ENCODE assay signal across 1 cellular context in genomic region chr22:38327396-38327795, GRCh38.
TF ChIP-seq lines count a peak whose summit lies in the region.

No MANE protein-coding gene starts in this region.

TF ChIP-seq in H1, 55 proteins besides CTCF, POLR2A, EP300 and RAD21:
- no peak for TF ChIP-seq SP2 (IDR thresholded peaks at IDR 0.05; ENCODE audit: low read length)
- TF ChIP-seq TCF12 (IDR thresholded peaks at IDR 0.05; ENCODE audit: low read depth, low read length) = no peak
- TF ChIP-seq CBX8 (IDR thresholded peaks at IDR 0.05; ENCODE audit: borderline replicate concordance, low read depth, low read length) = no peak
- TF ChIP-seq MAX (IDR thresholded peaks at IDR 0.05) = no peak
- no peak for TF ChIP-seq RFX5 (IDR thresholded peaks at IDR 0.05; ENCODE audit: borderline replicate concordance, low read depth, low read length)
- TF ChIP-seq POLR2AphosphoS5 (IDR thresholded peaks at IDR 0.05; ENCODE audit: low read depth, low read length) = no peak
- no peak for TF ChIP-seq YY1 (IDR thresholded peaks at IDR 0.05; ENCODE audit: low read depth, low read length)
- no peak for TF ChIP-seq GTF2F1 (IDR thresholded peaks at IDR 0.05; ENCODE audit: borderline replicate concordance, low read depth, low read length)
- TF ChIP-seq JUN (IDR thresholded peaks at IDR 0.05; ENCODE audit: low read depth, low read length) = no peak
- TF ChIP-seq CHD2 (IDR thresholded peaks at IDR 0.05; ENCODE audit: low read length) = no peak
- TF ChIP-seq RXRA (IDR thresholded peaks at IDR 0.05; ENCODE audit: insufficient read depth, low read depth, low read length) = no peak
- no peak for TF ChIP-seq SIN3A (conservative IDR thresholded peaks at IDR 0.05 in 1 of 2, IDR thresholded peaks at IDR 0.05 in 1 of 2; ENCODE audit: low read depth in 1 of 2, low read length in 2 of 2)
- no peak for TF ChIP-seq CBX5 (IDR thresholded peaks at IDR 0.05; ENCODE audit: low read depth, low read length)
- TF ChIP-seq GABPA (IDR thresholded peaks at IDR 0.05; ENCODE audit: borderline replicate concordance, insufficient read depth, low read length) = no peak
- TF ChIP-seq BRCA1 (IDR thresholded peaks at IDR 0.05; ENCODE audit: low read depth, low read length) = no peak
- TF ChIP-seq ASH2L (IDR thresholded peaks at IDR 0.05; ENCODE audit: low read length) = no peak
